8 cellular contexts compared by ENCODE assay signal in genomic region chr3:49007771-49008528, GRCh38. TPM values are rescaled to one million over a fixed set of nuclear protein-coding genes. Genes with fewer than 3 reads are reported as not detected.
A peak's percentile ranks its signal among the peaks of the same experiment; 100 is the strongest.
DNase-seq lines count a peak whose midpoint lies in the region; ATAC-seq and TF ChIP-seq lines count a peak whose summit lies in the region.

No MANE protein-coding gene starts in this region.

- H3K27ac Mint-ChIP-seq in activated CD4-positive, alpha-beta T cell treated with anti-CD3 and anti-CD28 coated beads, Interleukin-2, amount 10 ng/mL, durations not matched to agents 7 days and 5 days = peak overlapping the region; percentile 100

- H3K4me1 ChIP-seq in colonic mucosa = peaks cover 7% of the 10 kb centered on the region

- DNase-seq in NCI-H524 (lab: John Stamatoyannopoulos, UW) (peak; percentile 16 to 68), NCI-H524 treated with DMSO at 0.1 percent for 48 hours (lab: John Stamatoyannopoulos, UW) (no peak), NCI-H446 treated with DMSO at 0.1 percent for 48 hours (lab: John Stamatoyannopoulos, UW) (peak; percentile 20), colonic mucosa (peak; percentile 96), left lobe of liver (ENCODE audit: low spot score) (peak; percentile 81)
- peak; percentile 91 for DNase-seq in activated CD4-positive, alpha-beta T cell treated with anti-CD3 and anti-CD28 coated beads, Interleukin-2, amount 10 ng/mL, durations not matched to agents 7 days and 5 days
- DNase-seq in stimulated activated CD4-positive, alpha-beta T cell treated with anti-CD3 and anti-CD28 coated beads, Interleukin-4, amount 100 ng/mL, for 1 hour = peak; percentile 87

- TF ChIP-seq CTCF in colonic mucosa (IDR thresholded peaks at IDR 0.05) = no peak

- no peaks in the 10 kb centered on the region for H3K9me3 Mint-ChIP-seq in activated CD4-positive, alpha-beta T cell treated with anti-CD3 and anti-CD28 coated beads, Interleukin-2, amount 10 ng/mL, durations not matched to agents 7 days and 5 days

- H3K36me3 Mint-ChIP-seq in activated CD4-positive, alpha-beta T cell treated with anti-CD3 and anti-CD28 coated beads, Interleukin-2, amount 10 ng/mL, durations not matched to agents 7 days and 5 days (ENCODE audit: low read depth) = peaks cover 2% of the 10 kb centered on the region

- H3K4me3 Mint-ChIP-seq in activated CD4-positive, alpha-beta T cell treated with anti-CD3 and anti-CD28 coated beads, Interleukin-2, amount 10 ng/mL, durations not matched to agents 7 days and 5 days = peak overlapping the region; percentile 99

- peak overlapping the region; percentile 87 to 92 for H3K9ac ChIP-seq in colonic mucosa (ENCODE audit: low read depth in 2 of 2, low read length in 2 of 2)

- H3K27ac ChIP-seq in colonic mucosa = peak overlapping the region; percentile 99

- H3K9me3 ChIP-seq in colonic mucosa = no peaks in the 10 kb centered on the region

- intact Hi-C loops in colonic mucosa (cut with DNase I) = no loop called here

- CTCF ChIA-PET in activated CD4-positive, alpha-beta T cell treated with anti-CD3 and anti-CD28 coated beads, Interleukin-2, amount 10 ng/mL, durations not matched to agents 7 days and 5 days (lab: Charles Lee) = interaction anchor here (0.6 to 4.6 kb wide), 13 partner anchors 12 to 381 kb away, joined by 3 to 100 read pairs (median 4); partner anchors contain the start of genes DALRD3, IMPDH2, KLHDC8B and NDUFAF3

- no peaks in the 10 kb centered on the region for H3K27me3 ChIP-seq in colonic mucosa

- no peaks in the 10 kb centered on the region for H3K36me3 ChIP-seq in colonic mucosa

- peak; percentile 37 for ATAC-seq in HG02981 (IDR thresholded peaks at IDR 0.05; ENCODE audit: unreplicated experiment)
- ATAC-seq in left lobe of liver = peak; percentile 71

- POLR2A ChIA-PET in activated CD4-positive, alpha-beta T cell treated with anti-CD3 and anti-CD28 coated beads, Interleukin-2, amount 10 ng/mL, durations not matched to agents 7 days and 5 days (lab: Charles Lee) = interaction anchor here (0.7 to 1.9 kb wide), 7 partner anchors 9 to 462 kb away, joined by 3 to 21 read pairs (median 4); partner anchors contain the start of genes DAG1, NDUFAF3 and P4HTM

- H3K4me3 ChIP-seq in colonic mucosa = peak overlapping the region; percentile 78

- H3K4me1 Mint-ChIP-seq in activated CD4-positive, alpha-beta T cell treated with anti-CD3 and anti-CD28 coated beads, Interleukin-2, amount 10 ng/mL, durations not matched to agents 7 days and 5 days = peaks cover 31% of the 10 kb centered on the region

- H3K27me3 Mint-ChIP-seq in activated CD4-positive, alpha-beta T cell treated with anti-CD3 and anti-CD28 coated beads, Interleukin-2, amount 10 ng/mL, durations not matched to agents 7 days and 5 days = no peaks in the 10 kb centered on the region

RNA-seq across cellular contexts. Expression of gene WDR6, which starts 0.8 kb away (rescaled TPM):
- total RNA-seq in activated CD4-positive, alpha-beta T cell treated with anti-CD3 and anti-CD28 coated beads, Interleukin-2, amount 10 ng/mL, durations not matched to agents 7 days and 5 days = 100 to 1,000 TPM; 144 to 157 TPM
- total RNA-seq in colonic mucosa (100 to 1,000 TPM in 1 of 2 donors, 10 to 100 TPM in 1; 92.3 to 150 TPM), left lobe of liver (79.5 TPM)

RNA-seq across cellular contexts. Expression of gene DALRD3, which starts 10.4 kb away (rescaled TPM):
- 10 to 100 TPM; 20.7 to 22.0 TPM for total RNA-seq in activated CD4-positive, alpha-beta T cell treated with anti-CD3 and anti-CD28 coated beads, Interleukin-2, amount 10 ng/mL, durations not matched to agents 7 days and 5 days
- total RNA-seq in colonic mucosa (10 to 100 TPM; 22.0 to 23.5 TPM), left lobe of liver (8.6 TPM)

RNA-seq across cellular contexts. Expression of gene NDUFAF3, which starts 14.0 kb away (rescaled TPM):
- total RNA-seq in activated CD4-positive, alpha-beta T cell treated with anti-CD3 and anti-CD28 coated beads, Interleukin-2, amount 10 ng/mL, durations not matched to agents 7 days and 5 days = 10 to 100 TPM; 84.5 to 93.2 TPM
- total RNA-seq in colonic mucosa (10 to 100 TPM; 62.2 to 98.4 TPM), left lobe of liver (44.2 TPM)

RNA-seq across cellular contexts. Expression of gene P4HTM, which starts 17.9 kb away (rescaled TPM):
- total RNA-seq in activated CD4-positive, alpha-beta T cell treated with anti-CD3 and anti-CD28 coated beads, Interleukin-2, amount 10 ng/mL, durations not matched to agents 7 days and 5 days = 10 to 100 TPM; 45.3 to 47.6 TPM
- total RNA-seq in colonic mucosa (10 to 100 TPM; 34.9 to 73.9 TPM), left lobe of liver (13.7 TPM)

RNA-seq across cellular contexts. Expression of gene IMPDH2, which starts 21.2 kb away (rescaled TPM):
- 100 to 1,000 TPM; 152 to 159 TPM for total RNA-seq in activated CD4-positive, alpha-beta T cell treated with anti-CD3 and anti-CD28 coated beads, Interleukin-2, amount 10 ng/mL, durations not matched to agents 7 days and 5 days
- 100 to 1,000 TPM; 126 to 249 TPM for total RNA-seq in colonic mucosa
- 38.6 TPM for total RNA-seq in left lobe of liver
